In genomic region chr5:42785756-42786155, GRCh38 we compare ENCODE assay signal across 8 cellular contexts.
"Had no signal": no experiment of that assay in that cellular context is flagged by ENCODE, and none has a peak within 500 bp of the region (broad histone marks: within the 10 kb centered on the region; RNA-seq: fewer than 3 reads in every experiment).

No MANE protein-coding gene starts in this region.

- ATAC-seq: GM12878 had no signal

- H3K4me3 ChIP-seq: GM12878 had no signal

- FAIRE-seq: G401.6, GM12878, GM12891, GM12892, GM18507, GM19239 had no signal

- DNase-seq: GDM1, GF-D8 had no signal
